Comparison of ENCODE assay signal across 10 cellular contexts in genomic region chr17:67700720-67701119, GRCh38.
"Had no signal": no experiment of that assay in that cellular context is flagged by ENCODE, and none has a peak within 500 bp of the region (broad histone marks: within the 10 kb centered on the region; RNA-seq: fewer than 3 reads in every experiment).

No MANE protein-coding gene starts in this region.

- ATAC-seq: HepG2 had no signal

- H3K4me3 ChIP-seq: GM23248 had no signal

- H3K9ac ChIP-seq: GM23248 had no signal

- H2AFZ ChIP-seq: GM23248 had no signal

- FAIRE-seq: H54, HepG2 had no signal

- DNase-seq: GM23248, GOT3, H9, HCEC 1CT, HFFc6, Kasumi-1, KG1 had no signal

- H3K27ac ChIP-seq: GM23248, HL-60 had no signal
